Comparison of ENCODE assay signal across 14 cellular contexts in the genomic region with DNA sequence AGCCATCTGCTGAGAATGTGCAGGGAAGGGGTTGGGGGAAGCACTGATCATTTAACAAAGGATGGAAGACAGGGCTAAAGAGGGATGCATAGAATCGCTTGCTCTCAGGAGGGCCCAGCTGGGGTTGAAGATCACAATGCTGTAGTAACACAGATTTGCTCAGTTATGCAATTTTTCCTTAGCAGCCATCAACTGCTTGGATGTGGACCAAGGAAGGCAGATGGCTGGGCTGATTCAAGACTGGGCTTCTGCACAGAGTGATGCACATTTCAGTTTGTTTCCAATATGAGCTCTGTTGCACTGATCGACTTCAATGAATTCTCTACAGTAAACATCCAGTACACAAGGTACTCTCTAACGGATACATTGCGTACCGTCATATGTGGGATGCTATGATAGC.
DNase-seq lines count a peak whose midpoint lies in the region; ATAC-seq and TF ChIP-seq lines count a peak whose summit lies in the region.
"Had no signal": no experiment of that assay in that cellular context is flagged by ENCODE, and none has a peak within 500 bp of the region (broad histone marks: within the 10 kb centered on the region; RNA-seq: fewer than 3 reads in every experiment).

No MANE protein-coding gene starts in this region.

- H3K27ac Mint-ChIP-seq in activated CD8-positive, alpha-beta T cell treated with anti-CD3 and anti-CD28 coated beads, Interleukin-2, amount 10 ng/mL, durations not matched to agents 7 days and 5 days, result peak overlapping the region; percentile 70
- no peak overlapping the region for H3K27ac Mint-ChIP-seq in activated CD8-positive, alpha-beta T cell treated with anti-CD3 and anti-CD28 coated beads for 36 hours
- H3K27ac Mint-ChIP-seq: activated T-cell treated with anti-CD3 and anti-CD28 coated beads, Interleukin-2, amount 50 U/mL, for 24 hours had no signal

- CTCF ChIA-PET in activated CD8-positive, alpha-beta T cell treated with anti-CD3 and anti-CD28 coated beads, Interleukin-2, amount 10 ng/mL, durations not matched to agents 7 days and 5 days (lab: Charles Lee), result no interaction called here
- CTCF ChIA-PET in activated CD8-positive, alpha-beta T cell treated with anti-CD3 and anti-CD28 coated beads for 36 hours (lab: Charles Lee), result no interaction called here

- POLR2A ChIA-PET in activated CD8-positive, alpha-beta T cell treated with anti-CD3 and anti-CD28 coated beads, Interleukin-2, amount 10 ng/mL, durations not matched to agents 7 days and 5 days (lab: Charles Lee), result no interaction called here
- POLR2A ChIA-PET in activated CD8-positive, alpha-beta T cell treated with anti-CD3 and anti-CD28 coated beads for 36 hours (lab: Charles Lee), result no interaction called here

- no peak overlapping the region for H3K4me3 Mint-ChIP-seq in activated CD8-positive, alpha-beta T cell treated with anti-CD3 and anti-CD28 coated beads, Interleukin-2, amount 10 ng/mL, durations not matched to agents 7 days and 5 days
- H3K4me3 Mint-ChIP-seq in activated CD8-positive, alpha-beta T cell treated with anti-CD3 and anti-CD28 coated beads for 36 hours, result no peak overlapping the region
- H3K4me3 Mint-ChIP-seq: activated T-cell treated with anti-CD3 and anti-CD28 coated beads, Interleukin-2, amount 50 U/mL, for 24 hours had no signal

- peaks cover 39% of the 10 kb centered on the region for H3K4me1 Mint-ChIP-seq in activated CD8-positive, alpha-beta T cell treated with anti-CD3 and anti-CD28 coated beads, Interleukin-2, amount 10 ng/mL, durations not matched to agents 7 days and 5 days (ENCODE audit: low read depth)
- H3K4me1 Mint-ChIP-seq in activated CD8-positive, alpha-beta T cell treated with anti-CD3 and anti-CD28 coated beads for 36 hours (ENCODE audit: low read depth), result peaks cover 36% of the 10 kb centered on the region

- no peak for DNase-seq in activated CD8-positive, alpha-beta T cell treated with anti-CD3 and anti-CD28 coated beads, Interleukin-2, amount 10 ng/mL, durations not matched to agents 7 days and 5 days
- DNase-seq in activated CD8-positive, alpha-beta T cell treated with anti-CD3 and anti-CD28 coated beads for 36 hours, result no peak
- DNase-seq in amniotic epithelial cell (ENCODE audit: low read depth) (peak; percentile 68), hippocampal formation (lab: John Stamatoyannopoulos, UW) (peak; percentile 14 to 43), stromal cell of bone marrow (ENCODE audit: low read depth) (peak; percentile 55), HT-29 (ENCODE audit: low spot score) (no peak), RKO (ENCODE audit: low spot score) (no peak)
- DNase-seq: ACHN; activated T-cell treated with anti-CD3 and anti-CD28 coated beads, Interleukin-2, amount 50 U/mL, for 24 hours; brain microvascular endothelial cell; DND-41; Karpas-422; NCI-H226 had no signal

- no peaks in the 10 kb centered on the region for H3K9me3 Mint-ChIP-seq in activated CD8-positive, alpha-beta T cell treated with anti-CD3 and anti-CD28 coated beads, Interleukin-2, amount 10 ng/mL, durations not matched to agents 7 days and 5 days (ENCODE audit: insufficient read depth)
- H3K9me3 Mint-ChIP-seq in activated CD8-positive, alpha-beta T cell treated with anti-CD3 and anti-CD28 coated beads for 36 hours, result no peaks in the 10 kb centered on the region
- H3K9me3 Mint-ChIP-seq: activated T-cell treated with anti-CD3 and anti-CD28 coated beads, Interleukin-2, amount 50 U/mL, for 24 hours had no signal

- intact Hi-C loops in activated CD8-positive, alpha-beta T cell treated with anti-CD3 and anti-CD28 coated beads for 36 hours (cut with micrococcal nuclease), result no loop called here

- no peak for TF ChIP-seq CTCF in activated CD8-positive, alpha-beta T cell treated with anti-CD3 and anti-CD28 coated beads for 36 hours (IDR thresholded peaks at IDR 0.05)

- H3K36me3 Mint-ChIP-seq in activated CD8-positive, alpha-beta T cell treated with anti-CD3 and anti-CD28 coated beads, Interleukin-2, amount 10 ng/mL, durations not matched to agents 7 days and 5 days (ENCODE audit: low read depth), result no peaks in the 10 kb centered on the region
- no peaks in the 10 kb centered on the region for H3K36me3 Mint-ChIP-seq in activated CD8-positive, alpha-beta T cell treated with anti-CD3 and anti-CD28 coated beads for 36 hours (ENCODE audit: low read depth)

- ATAC-seq in activated CD8-positive, alpha-beta T cell treated with anti-CD3 and anti-CD28 coated beads, Interleukin-2, amount 10 ng/mL, durations not matched to agents 7 days and 5 days, result no peak
- ATAC-seq in activated CD8-positive, alpha-beta T cell treated with anti-CD3 and anti-CD28 coated beads for 36 hours, result no peak
- no peak for ATAC-seq in HG03442 (IDR thresholded peaks at IDR 0.05; ENCODE audit: unreplicated experiment)

- H3K27me3 Mint-ChIP-seq in activated CD8-positive, alpha-beta T cell treated with anti-CD3 and anti-CD28 coated beads, Interleukin-2, amount 10 ng/mL, durations not matched to agents 7 days and 5 days (ENCODE audit: low read depth), result no peaks in the 10 kb centered on the region
- H3K27me3 Mint-ChIP-seq in activated CD8-positive, alpha-beta T cell treated with anti-CD3 and anti-CD28 coated beads for 36 hours, result no peaks in the 10 kb centered on the region
- H3K27me3 Mint-ChIP-seq: activated T-cell treated with anti-CD3 and anti-CD28 coated beads, Interleukin-2, amount 50 U/mL, for 24 hours had no signal

Comparison
In these comparisons a context has a peak if more than half of its experiments do, and no peak if none do; other contexts are left out.
1. DNase-seq: peak in amniotic epithelial cell (single experiment), hippocampal formation (2 of 2) and stromal cell of bone marrow (single experiment); none in activated CD8-positive, alpha-beta T cell treated with anti-CD3 and anti-CD28 coated beads, Interleukin-2, amount 10 ng/mL, durations not matched to agents 7 days and 5 days (single experiment), activated CD8-positive, alpha-beta T cell treated with anti-CD3 and anti-CD28 coated beads for 36 hours (single experiment), HT-29 (single experiment) and RKO (single experiment).